9 cellular contexts compared by ENCODE assay signal in the genomic region with DNA sequence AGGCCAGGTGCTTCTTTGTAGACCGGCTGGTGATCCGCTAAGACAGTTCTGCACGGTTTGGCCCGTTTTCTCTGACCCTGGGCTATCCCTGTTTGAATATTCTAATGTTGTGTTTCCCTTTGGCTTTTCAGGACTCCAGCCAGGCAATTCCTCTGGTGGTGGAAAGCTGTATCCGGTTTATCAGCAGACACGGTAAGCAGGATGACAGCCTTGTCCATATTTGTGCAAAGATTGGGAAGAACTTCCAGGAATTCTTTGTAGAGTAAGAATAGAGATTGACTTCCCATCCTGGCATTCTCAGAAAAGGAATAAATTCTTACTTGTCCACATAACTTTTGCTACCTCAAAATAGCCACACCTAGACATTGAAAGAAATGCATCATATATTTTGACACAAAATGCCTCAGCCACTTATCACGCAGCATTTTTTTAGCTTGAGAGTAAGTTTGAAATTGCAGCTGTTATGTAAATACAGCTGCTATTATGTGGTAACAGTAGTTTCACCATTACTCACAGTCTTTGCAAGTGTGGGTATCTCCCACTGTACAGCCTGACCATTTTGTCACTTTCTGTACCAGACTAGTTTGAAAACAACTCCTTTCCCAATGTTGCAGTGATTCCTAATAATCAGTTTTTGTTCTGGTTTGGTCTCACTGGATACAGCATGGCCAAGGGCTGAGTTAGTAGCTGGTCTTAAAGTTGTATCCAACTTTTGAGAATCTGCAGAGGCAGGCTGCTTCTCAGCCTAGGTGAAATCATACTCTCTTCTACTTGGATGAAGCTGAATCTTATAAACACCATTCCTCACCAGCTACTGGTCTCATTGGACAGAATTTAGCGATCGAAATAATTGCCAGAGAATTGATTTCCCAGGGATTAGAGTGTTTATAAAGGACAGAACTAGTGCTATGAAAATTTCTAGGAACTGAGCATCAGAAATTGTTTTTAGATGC. TPM values are rescaled to one million over a fixed set of nuclear protein-coding genes. Genes with fewer than 3 reads are reported as not detected.
DNase-seq lines count a peak whose midpoint lies in the region; ATAC-seq and TF ChIP-seq lines count a peak whose summit lies in the region.
"Had no signal": no experiment of that assay in that cellular context is flagged by ENCODE, and none has a peak within 500 bp of the region (broad histone marks: within the 10 kb centered on the region; RNA-seq: fewer than 3 reads in every experiment).

No MANE protein-coding gene starts in this region.

- TF ChIP-seq CTCF in osteoblast (IDR thresholded peaks at IDR 0.05; ENCODE audit: extremely low read depth, low read depth, low read length): no peak

- H3K4me3 Mint-ChIP-seq in naive thymus-derived CD8-positive, alpha-beta T cell: no peak overlapping the region

- peak; percentile 98 for ATAC-seq in HG02678 (IDR thresholded peaks at IDR 0.05; ENCODE audit: unreplicated experiment)
- ATAC-seq in naive thymus-derived CD8-positive, alpha-beta T cell: no peak
- ATAC-seq: A549 had no signal

- H3K27ac Mint-ChIP-seq in naive thymus-derived CD8-positive, alpha-beta T cell: no peak overlapping the region

- no peaks in the 10 kb centered on the region for H4K20me1 ChIP-seq in osteoblast (ENCODE audit: insufficient read depth, low read length)

- H3K27me3 ChIP-seq in SJCRH30 (no peaks in the 10 kb centered on the region), osteoblast (ENCODE audit: insufficient read depth, low read length) (no peaks in the 10 kb centered on the region)

- peak overlapping the region; percentile 32 for H3K4me2 ChIP-seq in osteoblast (ENCODE audit: insufficient read depth, low read length)
- H3K4me2 ChIP-seq: A549 had no signal

- peaks cover 40% of the 10 kb centered on the region for H3K36me3 ChIP-seq in SJCRH30
- peaks cover 45% of the 10 kb centered on the region for H3K36me3 ChIP-seq in osteoblast (ENCODE audit: insufficient read depth, low read length)

- H3K9me3 Mint-ChIP-seq in naive thymus-derived CD8-positive, alpha-beta T cell: no peaks in the 10 kb centered on the region

- no peaks in the 10 kb centered on the region for H3K9me3 ChIP-seq in SJCRH30 (replicated peaks)
- H3K9me3 ChIP-seq in osteoblast (ENCODE audit: low read depth, low read length): no peaks in the 10 kb centered on the region
- H3K9me3 ChIP-seq: A549 had no signal

- no peak overlapping the region for H2AFZ ChIP-seq in osteoblast (ENCODE audit: low read length)

- DNase-seq in NCI-H510A treated with DMSO at 0.1 percent for 48 hours (lab: John Stamatoyannopoulos, UW) (peak; percentile 52), NCI-H510A (lab: John Stamatoyannopoulos, UW) (no peak), SJCRH30 (peak; percentile 30 to 59), osteoblast (ENCODE audit: insufficient read length, low spot score, missing footprints) (peak; percentile 90), islet precursor cell (no peak)
- DNase-seq in stimulated activated CD4-positive, alpha-beta T cell treated with anti-CD3 and anti-CD28 coated beads, Interleukin-4, amount 100 ng/mL, for 24 hours: no peak
- DNase-seq in naive thymus-derived CD8-positive, alpha-beta T cell: no peak

- H3K4me3 ChIP-seq in SJCRH30: no peak overlapping the region
- H3K4me3 ChIP-seq in osteoblast (ENCODE audit: insufficient read depth, low read length): no peak overlapping the region
- H3K4me3 ChIP-seq: A549 had no signal

- H3K4me1 ChIP-seq in SJCRH30 (peaks cover 19% of the 10 kb centered on the region), osteoblast (ENCODE audit: insufficient read depth, low read length) (peaks cover 18% of the 10 kb centered on the region)
- H3K4me1 ChIP-seq: A549 had no signal

- H3K27me3 Mint-ChIP-seq in naive thymus-derived CD8-positive, alpha-beta T cell: no peaks in the 10 kb centered on the region

- H3K27ac ChIP-seq in SJCRH30 (peak overlapping the region; percentile 36), osteoblast (ENCODE audit: low read depth, low read length) (peak overlapping the region; percentile 64)
- H3K27ac ChIP-seq: A549 had no signal

- no peaks in the 10 kb centered on the region for H3K79me2 ChIP-seq in osteoblast (ENCODE audit: insufficient read depth, low read length)

- H3K4me1 Mint-ChIP-seq in naive thymus-derived CD8-positive, alpha-beta T cell: peaks cover 0 to 3% (median 0%) of the 10 kb centered on the region in 4 donors

- peaks cover 7 to 9% (median 7%) of the 10 kb centered on the region in 3 donors for H3K36me3 Mint-ChIP-seq in naive thymus-derived CD8-positive, alpha-beta T cell

- POLR2A ChIA-PET in naive thymus-derived CD8-positive, alpha-beta T cell (lab: Charles Lee): no interaction called here

RNA-seq across cellular contexts. Expression of gene IKBKE, which starts 40.0 kb away (rescaled TPM):
- total RNA-seq in SJCRH30 (2014; rRNA removed; shearing (Covaris generic)): 3.1 and 3.5 TPM in 2 replicates
- total RNA-seq in osteoblast: 14.7 and 18.8 TPM in 2 replicates
- total RNA-seq in naive thymus-derived CD8-positive, alpha-beta T cell: 10 to 100 TPM; 82.9 to 87.3 TPM
- 10 to 100 TPM; 40.5 to 57.0 (median 55.5) TPM for polyA plus RNA-seq in naive thymus-derived CD8-positive, alpha-beta T cell

Comparison
In these comparisons a context has a peak if more than half of its experiments do, and no peak if none do; other contexts are left out.
1. DNase-seq: peak in NCI-H510A treated with DMSO at 0.1 percent for 48 hours (single experiment), SJCRH30 (2 of 2) and osteoblast (single experiment); none in NCI-H510A (single experiment), islet precursor cell (single experiment), stimulated activated CD4-positive, alpha-beta T cell treated with anti-CD3 and anti-CD28 coated beads, Interleukin-4, amount 100 ng/mL, for 24 hours (single experiment) and naive thymus-derived CD8-positive, alpha-beta T cell (0 of 10).